8 cellular contexts compared by ENCODE assay signal in the genomic region with DNA sequence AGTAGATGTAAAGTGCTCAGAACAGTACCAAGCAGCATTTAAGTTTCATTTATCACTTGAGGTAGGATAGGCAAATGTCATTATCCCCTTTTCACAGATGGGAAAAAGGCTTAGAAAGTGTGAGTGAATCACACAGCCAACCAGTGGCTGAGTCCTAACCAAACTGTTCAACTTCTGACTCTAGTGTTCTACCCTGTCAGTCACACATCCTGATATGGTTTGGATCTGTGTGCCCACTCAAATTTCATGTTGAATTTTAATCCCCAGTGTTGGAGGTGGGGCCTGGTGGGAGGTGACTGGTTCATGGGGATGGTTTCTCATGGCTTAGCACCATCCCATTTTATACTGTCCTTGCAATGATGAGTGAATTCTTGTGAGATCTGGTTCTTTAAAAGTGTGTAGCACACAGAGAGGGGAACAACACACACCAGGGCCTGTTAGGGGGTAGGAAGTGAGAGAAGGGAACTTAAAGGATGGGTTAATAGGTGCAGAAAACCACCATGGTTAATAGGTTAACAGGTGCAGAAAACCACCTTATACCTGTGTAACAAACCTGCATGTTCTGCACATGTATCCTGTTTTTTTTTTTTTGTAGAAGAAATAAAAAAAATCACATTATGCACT.
DNase-seq lines count a peak whose midpoint lies in the region; ATAC-seq and TF ChIP-seq lines count a peak whose summit lies in the region.

No MANE protein-coding gene starts in this region.

- ATAC-seq in HG03039 (IDR thresholded peaks at IDR 0.05; ENCODE audit: unreplicated experiment): peak; percentile 98
- ATAC-seq in activated T-helper 17 cell treated with anti-CD3 and anti-CD28 coated beads, Interleukin-2, amount 50 U/mL, for 72 hours (replicated peaks): peak; percentile 94
- no peak for ATAC-seq in upper lobe of right lung

- no peak overlapping the region for H3K4me3 ChIP-seq in upper lobe of right lung

- no peak overlapping the region for H3K4me3 Mint-ChIP-seq in activated T-helper 17 cell treated with anti-CD3 and anti-CD28 coated beads, Interleukin-2, amount 50 U/mL, for 72 hours

- no peaks in the 10 kb centered on the region for H3K36me3 ChIP-seq in upper lobe of right lung

- TF ChIP-seq CTCF in upper lobe of right lung (IDR thresholded peaks at IDR 0.05): no peak

- peaks cover 13% of the 10 kb centered on the region for H3K9me3 Mint-ChIP-seq in activated T-helper 17 cell treated with anti-CD3 and anti-CD28 coated beads, Interleukin-2, amount 50 U/mL, for 72 hours

- no peaks in the 10 kb centered on the region for H3K4me1 ChIP-seq in upper lobe of right lung

- no peak overlapping the region for H3K27ac Mint-ChIP-seq in activated T-helper 17 cell treated with anti-CD3 and anti-CD28 coated beads, Interleukin-2, amount 50 U/mL, for 72 hours

- H3K4me1 Mint-ChIP-seq in activated T-helper 17 cell treated with anti-CD3 and anti-CD28 coated beads, Interleukin-2, amount 50 U/mL, for 72 hours: peaks cover 11% of the 10 kb centered on the region

- H3K27me3 ChIP-seq in upper lobe of right lung: no peaks in the 10 kb centered on the region

- H3K27ac ChIP-seq in upper lobe of right lung: no peak overlapping the region

- H3K36me3 Mint-ChIP-seq in activated T-helper 17 cell treated with anti-CD3 and anti-CD28 coated beads, Interleukin-2, amount 50 U/mL, for 72 hours (ENCODE audit: low read depth): no peaks in the 10 kb centered on the region

- H3K27me3 Mint-ChIP-seq in activated T-helper 17 cell treated with anti-CD3 and anti-CD28 coated beads, Interleukin-2, amount 50 U/mL, for 72 hours: peaks cover 3% of the 10 kb centered on the region

- H3K9me3 ChIP-seq in upper lobe of right lung: peaks cover 2% of the 10 kb centered on the region

- peak; percentile 18 for DNase-seq in activated CD8-positive, alpha-beta memory T cell treated with anti-CD3 and anti-CD28 coated beads, Interleukin-2, amount 50 U/mL, for 24 hours (ENCODE audit: extremely low read depth)
- no peak for DNase-seq in activated CD8-positive, alpha-beta memory T cell treated with anti-CD3 and anti-CD28 coated beads, Interleukin-2, amount 50 U/mL, for 4 hours
- peak; percentile 25 for DNase-seq in stimulated activated CD8-positive, alpha-beta memory T cell treated with anti-CD3 and anti-CD28 coated beads, Interleukin-7, amount 100 ng/mL, for 24 hours (ENCODE audit: low read depth)
- DNase-seq in NCI-H187 (lab: John Stamatoyannopoulos, UW) (no peak), NCI-H526 treated with DMSO at 0.1 percent for 48 hours (lab: John Stamatoyannopoulos, UW) (no peak), upper lobe of right lung (no peak)

- intact Hi-C loops in upper lobe of right lung (cut with DNase I): no loop called here

Comparison
In these comparisons a context has a peak if more than half of its experiments do, and no peak if none do; other contexts are left out.
1. DNase-seq: peak in activated CD8-positive, alpha-beta memory T cell treated with anti-CD3 and anti-CD28 coated beads, Interleukin-2, amount 50 U/mL, for 24 hours (single experiment) and stimulated activated CD8-positive, alpha-beta memory T cell treated with anti-CD3 and anti-CD28 coated beads, Interleukin-7, amount 100 ng/mL, for 24 hours (single experiment); none in activated CD8-positive, alpha-beta memory T cell treated with anti-CD3 and anti-CD28 coated beads, Interleukin-2, amount 50 U/mL, for 4 hours (single experiment), NCI-H187 (0 of 2), NCI-H526 treated with DMSO at 0.1 percent for 48 hours (single experiment) and upper lobe of right lung (single experiment).